In the genomic region with DNA sequence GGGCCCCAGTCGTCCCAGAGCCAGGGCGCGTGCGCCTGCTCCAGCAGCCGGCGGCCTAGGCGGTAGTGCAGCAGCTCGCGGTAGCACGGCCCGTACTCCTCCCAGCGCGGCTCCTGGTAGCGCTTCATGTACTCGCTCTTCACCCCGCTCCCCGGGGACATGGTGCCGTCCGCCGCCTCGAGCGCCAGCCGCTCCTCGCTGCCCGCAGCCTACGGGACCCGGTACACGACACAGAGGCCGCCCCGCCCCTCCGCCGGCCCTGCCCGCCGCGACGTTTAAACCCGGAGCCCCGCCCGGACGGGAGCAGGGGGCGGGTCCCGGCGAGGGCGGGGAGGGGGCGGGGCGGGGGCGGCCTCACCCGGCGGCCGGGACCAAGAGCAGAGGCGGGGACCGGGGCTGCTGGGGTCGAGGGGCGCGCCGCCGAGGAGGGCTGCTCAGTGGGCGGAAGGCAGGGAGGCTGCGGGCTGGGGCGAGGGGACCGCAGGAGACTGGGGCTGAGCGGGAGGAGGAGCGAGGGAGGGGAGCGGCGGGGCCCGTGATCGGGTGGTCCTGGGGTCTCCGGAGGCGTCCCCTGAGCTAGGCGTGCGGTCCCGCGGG, we compare ENCODE assay signal across 1 cellular context.
TF ChIP-seq lines count a peak whose summit lies in the region.

No MANE protein-coding gene starts in this region.

TF ChIP-seq in HEK293, 187 proteins besides CTCF, POLR2A, EP300 and RAD21 (continued from another document and continues in another):
- TF ChIP-seq, protein P1, sequence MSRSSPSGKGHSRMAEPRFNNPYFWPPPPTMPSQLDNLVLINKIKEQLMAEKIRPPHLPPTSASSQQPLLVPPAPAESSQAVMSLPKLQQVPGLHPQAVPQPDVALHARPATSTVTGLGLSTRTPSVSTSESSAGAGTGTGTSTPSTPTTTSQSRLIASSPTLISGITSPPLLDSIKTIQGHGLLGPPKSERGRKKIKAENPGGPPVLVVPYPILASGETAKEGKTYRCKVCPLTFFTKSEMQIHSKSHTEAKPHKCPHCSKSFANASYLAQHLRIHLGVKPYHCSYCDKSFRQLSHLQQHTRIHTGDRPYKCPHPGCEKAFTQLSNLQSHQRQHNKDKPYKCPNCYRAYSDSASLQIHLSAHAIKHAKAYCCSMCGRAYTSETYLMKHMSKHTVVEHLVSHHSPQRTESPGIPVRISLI (tag by site-specific recombination; IDR thresholded peaks at IDR 0.05) = no peak
- TF ChIP-seq ZBTB7A (tag by site-specific recombination; IDR thresholded peaks at IDR 0.05; ENCODE audit: low read depth) = peak; percentile 99
- TF ChIP-seq ZBTB8A (tag by site-specific recombination; IDR thresholded peaks at IDR 0.05) = peak; percentile 98
- TF ChIP-seq WT1 (tag by site-specific recombination; IDR thresholded peaks at IDR 0.05) = peak; percentile 56; the same call in 1 of the 2 replicates
- TF ChIP-seq ZNF341 (tag by site-specific recombination; IDR thresholded peaks at IDR 0.05; ENCODE audit: low read depth) = no peak
- TF ChIP-seq SP3 (tag by site-specific recombination; IDR thresholded peaks at IDR 0.05) = peak; percentile 87
- TF ChIP-seq ZNF623 (tag by site-specific recombination; IDR thresholded peaks at IDR 0.05) = no peak
- no peak for TF ChIP-seq ZNF654 (tag by site-specific recombination; IDR thresholded peaks at IDR 0.05; ENCODE audit: low read depth)
- no peak for TF ChIP-seq PRDM1 (tag by site-specific recombination; IDR thresholded peaks at IDR 0.05)
- TF ChIP-seq ZNF221 (tag by site-specific recombination; IDR thresholded peaks at IDR 0.05; ENCODE audit: borderline replicate concordance) = no peak
- TF ChIP-seq ZNF776 (tag by site-specific recombination; IDR thresholded peaks at IDR 0.05; ENCODE audit: borderline replicate concordance) = no peak
- no peak for TF ChIP-seq ZNF23 (tag by site-specific recombination; IDR thresholded peaks at IDR 0.05; ENCODE audit: borderline replicate concordance)
- TF ChIP-seq GLI4 (tag by site-specific recombination; IDR thresholded peaks at IDR 0.05) = peak; percentile 31; the same call in 1 of the 2 replicates
- TF ChIP-seq ZNF707 (tag by site-specific recombination; IDR thresholded peaks at IDR 0.05) = peak; percentile 42; the same call in 1 of the 2 replicates
- no peak for TF ChIP-seq ZFP3 (tag by site-specific recombination; IDR thresholded peaks at IDR 0.05; ENCODE audit: low read depth)
- TF ChIP-seq ZNF830 (tag by site-specific recombination; IDR thresholded peaks at IDR 0.05; ENCODE audit: low read depth) = no peak
- TF ChIP-seq ZNF48 (tag by site-specific recombination; IDR thresholded peaks at IDR 0.05) = no peak
- TF ChIP-seq KLF16 (tag by site-specific recombination; IDR thresholded peaks at IDR 0.05) = peak; percentile 79
- TF ChIP-seq IKZF3 (tag by site-specific recombination; IDR thresholded peaks at IDR 0.05) = no peak
- no peak for TF ChIP-seq ZNF768 (tag by site-specific recombination; IDR thresholded peaks at IDR 0.05)
- no peak; the same call in 1 of the 2 replicates for TF ChIP-seq INSM2 (tag by site-specific recombination; IDR thresholded peaks at IDR 0.05)
- no peak for TF ChIP-seq ZNF292 (tag by site-specific recombination; IDR thresholded peaks at IDR 0.05; ENCODE audit: borderline replicate concordance, low read depth)
- no peak for TF ChIP-seq ZBTB17 (tag by site-specific recombination; IDR thresholded peaks at IDR 0.05)
- no peak; the same call in 1 of the 2 replicates for TF ChIP-seq ZNF76 (tag by site-specific recombination; IDR thresholded peaks at IDR 0.05; ENCODE audit: borderline replicate concordance, low read depth)
- TF ChIP-seq ZFP37 (tag by site-specific recombination; IDR thresholded peaks at IDR 0.05) = no peak
- TF ChIP-seq ZNF394 (tag by site-specific recombination; IDR thresholded peaks at IDR 0.05; ENCODE audit: borderline replicate concordance) = no peak; the same call in 1 of the 2 replicates
- no peak for TF ChIP-seq ZNF549 (tag by site-specific recombination; IDR thresholded peaks at IDR 0.05)
- TF ChIP-seq EGR2 (tag by site-specific recombination; IDR thresholded peaks at IDR 0.05; ENCODE audit: low read depth) = peak; percentile 89
- TF ChIP-seq ZNF561 (tag by site-specific recombination; IDR thresholded peaks at IDR 0.05; ENCODE audit: borderline replicate concordance) = no peak; the same call in 1 of the 2 replicates
- no peak for TF ChIP-seq ZNF785 (tag by site-specific recombination; IDR thresholded peaks at IDR 0.05)
- TF ChIP-seq ZNF529 (tag by site-specific recombination; IDR thresholded peaks at IDR 0.05; ENCODE audit: insufficient replicate concordance) = no peak
- TF ChIP-seq ZNF747 (tag by site-specific recombination; IDR thresholded peaks at IDR 0.05) = no peak
- no peak for TF ChIP-seq GLI2 (tag by site-specific recombination; IDR thresholded peaks at IDR 0.05; ENCODE audit: borderline replicate concordance, low read depth)
- TF ChIP-seq ZNF621 (tag by site-specific recombination; IDR thresholded peaks at IDR 0.05) = no peak
- no peak for TF ChIP-seq ZNF280D (tag by site-specific recombination; IDR thresholded peaks at IDR 0.05)
- TF ChIP-seq KLF10 (tag by site-specific recombination; IDR thresholded peaks at IDR 0.05) = peak; percentile 98
- peak; percentile 53; the same call in 1 of the 2 replicates for TF ChIP-seq ZSCAN18 (tag by site-specific recombination; IDR thresholded peaks at IDR 0.05)
- TF ChIP-seq RBAK (tag by site-specific recombination; IDR thresholded peaks at IDR 0.05) = no peak
- no peak for TF ChIP-seq ZNF701 (tag by site-specific recombination; IDR thresholded peaks at IDR 0.05)
- no peak for TF ChIP-seq HOXC10 (CRISPR knock-in tag; IDR thresholded peaks at IDR 0.05)
- no peak for TF ChIP-seq ZNF24 (tag by site-specific recombination; IDR thresholded peaks at IDR 0.05)
- TF ChIP-seq ZNF146 (tag by site-specific recombination; IDR thresholded peaks at IDR 0.05) = peak; percentile 59; the same call in 1 of the 2 replicates
- TF ChIP-seq ZNF223 (tag by site-specific recombination; IDR thresholded peaks at IDR 0.05) = no peak
- no peak for TF ChIP-seq ZBTB49 (tag by site-specific recombination; IDR thresholded peaks at IDR 0.05; ENCODE audit: low read depth)
- TF ChIP-seq ZNF521 (tag by site-specific recombination; IDR thresholded peaks at IDR 0.05) = no peak
- no peak for TF ChIP-seq SETDB1 (IDR thresholded peaks at IDR 0.05; ENCODE audit: insufficient read length, low read length)
- peak; percentile 73; the same call in 1 of the 2 replicates for TF ChIP-seq ZNF324 (tag by site-specific recombination; IDR thresholded peaks at IDR 0.05)
- TF ChIP-seq REPIN1 (tag by site-specific recombination; IDR thresholded peaks at IDR 0.05; ENCODE audit: low read depth) = no peak
- no peak for TF ChIP-seq ZNF140 (tag by site-specific recombination; IDR thresholded peaks at IDR 0.05)
- TF ChIP-seq, protein P2, sequence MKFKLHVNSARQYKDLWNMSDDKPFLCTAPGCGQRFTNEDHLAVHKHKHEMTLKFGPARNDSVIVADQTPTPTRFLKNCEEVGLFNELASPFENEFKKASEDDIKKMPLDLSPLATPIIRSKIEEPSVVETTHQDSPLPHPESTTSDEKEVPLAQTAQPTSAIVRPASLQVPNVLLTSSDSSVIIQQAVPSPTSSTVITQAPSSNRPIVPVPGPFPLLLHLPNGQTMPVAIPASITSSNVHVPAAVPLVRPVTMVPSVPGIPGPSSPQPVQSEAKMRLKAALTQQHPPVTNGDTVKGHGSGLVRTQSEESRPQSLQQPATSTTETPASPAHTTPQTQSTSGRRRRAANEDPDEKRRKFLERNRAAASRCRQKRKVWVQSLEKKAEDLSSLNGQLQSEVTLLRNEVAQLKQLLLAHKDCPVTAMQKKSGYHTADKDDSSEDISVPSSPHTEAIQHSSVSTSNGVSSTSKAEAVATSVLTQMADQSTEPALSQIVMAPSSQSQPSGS (tag by site-specific recombination; IDR thresholded peaks at IDR 0.05; ENCODE audit: low read depth) = no peak
- peak; percentile 96 for TF ChIP-seq OSR2 (tag by site-specific recombination; IDR thresholded peaks at IDR 0.05)
- TF ChIP-seq, protein P3, sequence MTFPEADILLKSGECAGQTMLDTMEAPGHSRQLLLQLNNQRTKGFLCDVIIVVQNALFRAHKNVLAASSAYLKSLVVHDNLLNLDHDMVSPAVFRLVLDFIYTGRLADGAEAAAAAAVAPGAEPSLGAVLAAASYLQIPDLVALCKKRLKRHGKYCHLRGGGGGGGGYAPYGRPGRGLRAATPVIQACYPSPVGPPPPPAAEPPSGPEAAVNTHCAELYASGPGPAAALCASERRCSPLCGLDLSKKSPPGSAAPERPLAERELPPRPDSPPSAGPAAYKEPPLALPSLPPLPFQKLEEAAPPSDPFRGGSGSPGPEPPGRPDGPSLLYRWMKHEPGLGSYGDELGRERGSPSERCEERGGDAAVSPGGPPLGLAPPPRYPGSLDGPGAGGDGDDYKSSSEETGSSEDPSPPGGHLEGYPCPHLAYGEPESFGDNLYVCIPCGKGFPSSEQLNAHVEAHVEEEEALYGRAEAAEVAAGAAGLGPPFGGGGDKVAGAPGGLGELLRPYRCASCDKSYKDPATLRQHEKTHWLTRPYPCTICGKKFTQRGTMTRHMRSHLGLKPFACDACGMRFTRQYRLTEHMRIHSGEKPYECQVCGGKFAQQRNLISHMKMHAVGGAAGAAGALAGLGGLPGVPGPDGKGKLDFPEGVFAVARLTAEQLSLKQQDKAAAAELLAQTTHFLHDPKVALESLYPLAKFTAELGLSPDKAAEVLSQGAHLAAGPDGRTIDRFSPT (tag by site-specific recombination; IDR thresholded peaks at IDR 0.05) = peak; percentile 81
- TF ChIP-seq ZBTB48 (tag by site-specific recombination; IDR thresholded peaks at IDR 0.05) = no peak
- peak; percentile 74 for TF ChIP-seq ZSCAN16 (tag by site-specific recombination; IDR thresholded peaks at IDR 0.05)
- TF ChIP-seq ZBTB1 (tag by site-specific recombination; IDR thresholded peaks at IDR 0.05) = no peak
